ENCODE assay signal across 8 cellular contexts in genomic region chr1:155261401-155261887, GRCh38. TPM values are rescaled to one million over a fixed set of nuclear protein-coding genes. Genes with fewer than 3 reads are reported as not detected.
DNase-seq lines count a peak whose midpoint lies in the region; TF ChIP-seq lines count a peak whose summit lies in the region.

No MANE protein-coding gene starts in this region.

- H3K9me3 Mint-ChIP-seq in MCF 10A (ENCODE audit: unreplicated experiment), result no peaks in the 10 kb centered on the region

- peaks cover 26% of the 10 kb centered on the region for H3K4me1 ChIP-seq in mononuclear cell (ENCODE audit: insufficient read depth, low read length)

- BruUV-seq in MCF 10A (replicated peaks; lab: Mats Ljungman, UMichigan), result no TSS peak

- peak; percentile 50 for DNase-seq in activated CD4-positive, alpha-beta T cell treated with anti-CD3 and anti-CD28 coated beads for 48 hours
- no peak for DNase-seq in activated CD4-positive, alpha-beta T cell treated with anti-CD3 and anti-CD28 coated beads for 1 hour
- peak; percentile 48 for DNase-seq in KBM-7
- no peak for DNase-seq in MCF 10A (ENCODE audit: unreplicated experiment)
- DNase-seq in inferior parietal cortex (ENCODE audit: extremely low spot score), result no peak
- DNase-seq in anterior cingulate cortex (lab: John Stamatoyannopoulos, UW), result no peak
- DNase-seq in GF-D8 (lab: John Stamatoyannopoulos, UW), result no peak

- H3K4me3 ChIP-seq in mononuclear cell (ENCODE audit: low read length), result peak overlapping the region; percentile 96

- intact Hi-C loops in MCF 10A (cut with micrococcal nuclease), result loop anchor here (5.0 kb wide), 1 partner anchor 54 kb away; the partner anchor contains the start of genes MTX1 and THBS3

- peak overlapping the region; percentile 98 for H3K4me3 Mint-ChIP-seq in MCF 10A (ENCODE audit: unreplicated experiment)

- H3K36me3 Mint-ChIP-seq in MCF 10A (ENCODE audit: insufficient read depth, unreplicated experiment), result peaks cover 93% of the 10 kb centered on the region

- no peaks in the 10 kb centered on the region for H3K27me3 ChIP-seq in mononuclear cell (ENCODE audit: insufficient read depth, low read length)

- peaks cover 23% of the 10 kb centered on the region for H3K4me1 Mint-ChIP-seq in MCF 10A (ENCODE audit: insufficient read depth, unreplicated experiment)

- CTCF ChIA-PET in MCF 10A (lab: Yijun Ruan, JAX), result interaction anchor here (0.6 to 5.5 kb wide), 7 partner anchors 10 to 60 kb away, joined by 3 to 150 read pairs (median 5); partner anchors contain the start of gene CLK2

- POLR2A ChIA-PET in MCF 10A (lab: Yijun Ruan, JAX), result interaction anchor here (0.5 to 6.6 kb wide), 19 partner anchors 11 to 861 kb away, joined by 3 to 98 read pairs (median 5); partner anchors contain the start of genes ASH1L, CLK2, FDPS and HCN3

- no peaks in the 10 kb centered on the region for H3K9me3 ChIP-seq in mononuclear cell (ENCODE audit: low read depth, low read length)

- in situ Hi-C loops in KBM-7 (cut with MboI; ENCODE audit: low pct_unique_long_range_greater_than_20kb, low sequenced_read_pairs), result no loop called here

- no peaks in the 10 kb centered on the region for H3K27me3 Mint-ChIP-seq in MCF 10A (ENCODE audit: insufficient read depth, unreplicated experiment)

- no peak for TF ChIP-seq CTCF in MCF 10A (IDR thresholded peaks at IDR 0.05; ENCODE audit: unreplicated experiment)

- peak overlapping the region; percentile 96 for H3K27ac Mint-ChIP-seq in MCF 10A (ENCODE audit: low read depth, unreplicated experiment)

RNA-seq across cellular contexts. Expression of gene SCAMP3, which starts 0.7 kb away (rescaled TPM):
- total RNA-seq in MCF 10A (2022), result 80.6 and 88.1 TPM in 2 replicates
- total RNA-seq in mononuclear cell, result 17.9 TPM

RNA-seq across cellular contexts. Expression of gene ENTREP3, which starts 6.2 kb away (rescaled TPM):
- total RNA-seq in MCF 10A (2022), result 32.3 and 37.1 TPM in 2 replicates
- total RNA-seq in mononuclear cell, result 2.1 TPM

RNA-seq across cellular contexts. Expression of gene CLK2, which starts 11.9 kb away (rescaled TPM):
- total RNA-seq in MCF 10A (2022), result 78.6 and 82.3 TPM in 2 replicates
- 18.2 TPM for total RNA-seq in mononuclear cell

RNA-seq across cellular contexts. Expression of gene HCN3, which starts 15.8 kb away (rescaled TPM):
- 2.5 and 4.3 TPM in 2 replicates for total RNA-seq in MCF 10A (2022)
- 0.21 TPM for total RNA-seq in mononuclear cell

RNA-seq across cellular contexts. Expression of gene PKLR, which starts 39.8 kb away (rescaled TPM):
- total RNA-seq in MCF 10A (2022) (not detected in 2 replicates), mononuclear cell (not detected)

Comparison
In these comparisons a context has a peak if more than half of its experiments do, and no peak if none do; other contexts are left out.
1. DNase-seq: peak in activated CD4-positive, alpha-beta T cell treated with anti-CD3 and anti-CD28 coated beads for 48 hours (single experiment) and KBM-7 (single experiment); none in activated CD4-positive, alpha-beta T cell treated with anti-CD3 and anti-CD28 coated beads for 1 hour (single experiment), MCF 10A (single experiment), inferior parietal cortex (single experiment), anterior cingulate cortex (0 of 58) and GF-D8 (single experiment).
2. RNA of gene ENTREP3, which starts 6.2 kb away (total RNA-seq): 32.3 to 37.1 TPM in MCF 10A; 2.1 TPM in mononuclear cell (single experiment); every median in the first group is over 10 times any median in the second.